In genomic region chr4:109406337-109406931, GRCh38 we compare ENCODE assay signal across 8 cellular contexts. TPM values are rescaled to one million over a fixed set of nuclear protein-coding genes. Genes with fewer than 3 reads are reported as not detected.
DNase-seq lines count a peak whose midpoint lies in the region; ATAC-seq, FAIRE-seq and TF ChIP-seq lines count a peak whose summit lies in the region.

No MANE protein-coding gene starts in this region.

- no peak overlapping the region for H3K9ac ChIP-seq in endothelial cell of umbilical vein (replicated peaks; ENCODE audit: extremely low read depth, insufficient read depth, low read length)

- no peak overlapping the region for H3K27ac ChIP-seq in endothelial cell of umbilical vein (ENCODE audit: insufficient read depth, low read depth, low read length)

- H3K4me3 ChIP-seq in endothelial cell of umbilical vein (replicated peaks in 1 of 3; ENCODE audit: insufficient read depth in 1 of 3, low read depth in 1 of 3, low read length in 3 of 3): no peak overlapping the region

- no peaks in the 10 kb centered on the region for H3K27me3 ChIP-seq in endothelial cell of umbilical vein (ENCODE audit: control insufficient read depth in 2 of 2, insufficient read depth in 2 of 2, low read length in 2 of 2)

- TF ChIP-seq POLR2A in endothelial cell of umbilical vein (IDR thresholded peaks at IDR 0.05; ENCODE audit: low read depth, low read length): no peak

- BruUV-seq in endothelial cell of umbilical vein (replicated peaks; lab: Mats Ljungman, UMichigan): no TSS peak

- ATAC-seq in activated T-cell treated with anti-CD3 and anti-CD28 coated beads, Interleukin-2, amount 50 U/mL, for 72 hours (replicated peaks in 1 of 2): peak; percentile 53 to 57
- ATAC-seq in GM21381 (IDR thresholded peaks at IDR 0.05; ENCODE audit: unreplicated experiment): peak; percentile 82

- dilution Hi-C loops in endothelial cell of umbilical vein (cut with MboI; ENCODE audit: extremely low pct_ligation_motif_present, low sequenced_read_pairs): no loop called here

- H3K36me3 Mint-ChIP-seq in activated T-cell treated with anti-CD3 and anti-CD28 coated beads, Interleukin-2, amount 50 U/mL, for 72 hours (ENCODE audit: insufficient read depth in 2 of 2): no peaks in the 10 kb centered on the region

- CTCF ChIA-PET in endothelial cell of umbilical vein (lab: Charles Lee): interaction anchor here (0.6 to 2.0 kb wide), 55 partner anchors 9 to 1388 kb away, joined by 3 to 30 read pairs (median 4); partner anchors contain the start of gene COL25A1

- POLR2A ChIA-PET in endothelial cell of umbilical vein (lab: Charles Lee): interaction anchor here (0.7 kb wide), 1 partner anchor 623 kb away, joined by 3 read pairs; no protein-coding TSS in a partner anchor

- no peaks in the 10 kb centered on the region for H4K20me1 ChIP-seq in endothelial cell of umbilical vein (replicated peaks; ENCODE audit: control insufficient read depth, extremely low read depth, insufficient read depth, low read length)

- DNase-seq in activated T-cell treated with anti-CD3 and anti-CD28 coated beads, Interleukin-2, amount 50 U/mL, for 72 hours: peak; percentile 23 to 25
- no peak for DNase-seq in activated T-cell treated with anti-CD3 and anti-CD28 coated beads, Interleukin-2, amount 50 U/mL, for 48 hours
- peak; percentile 30 for DNase-seq in HS-27A (ENCODE audit: low read depth)
- peak; percentile 58 for DNase-seq in RPMI8226
- peak; percentile 75 for DNase-seq in endothelial cell of umbilical vein (ENCODE audit: low read depth, low spot score)
- peak; percentile 20 for DNase-seq in mucosa of gallbladder (ENCODE audit: low spot score)
- DNase-seq in GM19240 (ENCODE audit: insufficient read length, low spot score): no peak

- no peaks in the 10 kb centered on the region for H3K4me1 ChIP-seq in endothelial cell of umbilical vein (ENCODE audit: control insufficient read depth, extremely low read depth, insufficient read depth, low read length)

- intact Hi-C loops in endothelial cell of umbilical vein (cut with micrococcal nuclease): loop anchor here (1.0 to 10.0 kb wide), 5 partner anchors 104 to 723 kb away; partner anchors contain the start of gene COL25A1

- peak; percentile 51 to 53 for TF ChIP-seq CTCF in endothelial cell of umbilical vein (IDR thresholded peaks at IDR 0.05; ENCODE audit: extremely low read depth in 1 of 2, insufficient read depth in 1 of 2, low read depth in 1 of 2, low read length in 2 of 2)

- FAIRE-seq in endothelial cell of umbilical vein (lab: Jason Lieb, UNC): peak; percentile 18

- no peaks in the 10 kb centered on the region for H3K9me1 ChIP-seq in endothelial cell of umbilical vein (replicated peaks; ENCODE audit: control insufficient read depth, extremely low read depth, insufficient read depth, low read length)

- H3K9me3 ChIP-seq in endothelial cell of umbilical vein (replicated peaks; ENCODE audit: control insufficient read depth, insufficient read depth, low read length): no peaks in the 10 kb centered on the region

- H3K36me3 ChIP-seq in endothelial cell of umbilical vein (ENCODE audit: control insufficient read depth in 2 of 2, extremely low read depth in 1 of 2, insufficient read depth in 2 of 2, low read length in 2 of 2): no peaks in the 10 kb centered on the region

- H3K9me3 Mint-ChIP-seq in activated T-cell treated with anti-CD3 and anti-CD28 coated beads, Interleukin-2, amount 50 U/mL, for 72 hours: no peaks in the 10 kb centered on the region

- H3K79me2 ChIP-seq in endothelial cell of umbilical vein (ENCODE audit: control insufficient read depth, insufficient read depth, low read length): no peaks in the 10 kb centered on the region

- no peaks in the 10 kb centered on the region for H3K4me1 Mint-ChIP-seq in activated T-cell treated with anti-CD3 and anti-CD28 coated beads, Interleukin-2, amount 50 U/mL, for 72 hours (ENCODE audit: low read depth)

- no peak overlapping the region for H3K27ac Mint-ChIP-seq in activated T-cell treated with anti-CD3 and anti-CD28 coated beads, Interleukin-2, amount 50 U/mL, for 72 hours

- H2AFZ ChIP-seq in endothelial cell of umbilical vein (ENCODE audit: low read depth, low read length): no peak overlapping the region

- H3K4me3 Mint-ChIP-seq in activated T-cell treated with anti-CD3 and anti-CD28 coated beads, Interleukin-2, amount 50 U/mL, for 72 hours: no peak overlapping the region

- H3K4me2 ChIP-seq in endothelial cell of umbilical vein (ENCODE audit: insufficient read depth, low read length): no peak overlapping the region

- H3K27me3 Mint-ChIP-seq in activated T-cell treated with anti-CD3 and anti-CD28 coated beads, Interleukin-2, amount 50 U/mL, for 72 hours (ENCODE audit: low read depth): peaks cover 6% of the 10 kb centered on the region

TF ChIP-seq in endothelial cell of umbilical vein, 7 proteins besides CTCF, POLR2A, EP300 and RAD21:
- TF ChIP-seq POLR2AphosphoS5 (IDR thresholded peaks at IDR 0.05; ENCODE audit: insufficient read depth, low read depth, low read length) (no peak), GATA2 (IDR thresholded peaks at IDR 0.05; ENCODE audit: insufficient read depth, insufficient read length, low read depth, low read length) (no peak), FOS (IDR thresholded peaks at IDR 0.05; ENCODE audit: borderline replicate concordance, insufficient read depth, low read length) (no peak), MYC (IDR thresholded peaks at IDR 0.05; ENCODE audit: low read depth, low read length) (no peak), MAX (IDR thresholded peaks at IDR 0.05; ENCODE audit: insufficient read depth, insufficient read length) (no peak), EZH2 (IDR thresholded peaks at IDR 0.05; ENCODE audit: borderline replicate concordance, low read depth, low read length, severe bottlenecking) (no peak), JUN (IDR thresholded peaks at IDR 0.05; ENCODE audit: borderline replicate concordance, insufficient read depth, insufficient read length, low read depth) (no peak)

RNA-seq across cellular contexts. Expression of gene SEC24B, which starts 27.2 kb away (rescaled TPM):
- 10 to 100 TPM; 25.0 to 25.8 TPM for total RNA-seq in activated T-cell treated with anti-CD3 and anti-CD28 coated beads, Interleukin-2, amount 50 U/mL, for 72 hours
- total RNA-seq in endothelial cell of umbilical vein (34.6 and 35.9 TPM in 2 replicates), mucosa of gallbladder (32.8 TPM)
- polyA plus RNA-seq in endothelial cell of umbilical vein: 46.2 and 49.3 TPM in 2 replicates
- polyA plus RNA-seq in endothelial cell of umbilical vein (2011; cell fraction: cytosol; rRNA removed): 30.6 and 30.9 TPM in 2 replicates
- 72.3 and 78.7 TPM in 2 replicates for polyA plus RNA-seq in endothelial cell of umbilical vein (2011; cell fraction: nucleus; rRNA removed)
- polyA plus RNA-seq in endothelial cell of umbilical vein (2012): 21.6 and 27.4 TPM in 2 replicates
- polyA minus RNA-seq in endothelial cell of umbilical vein: 139 and 140 TPM in 2 replicates
- polyA minus RNA-seq in endothelial cell of umbilical vein (2011; cell fraction: cytosol; rRNA and poly(A)+ RNA removed): 16.3 TPM
- polyA minus RNA-seq in endothelial cell of umbilical vein (2011; cell fraction: nucleus; rRNA and poly(A)+ RNA removed): 105 and 163 TPM in 2 replicates

Comparison
In these comparisons a context has a peak if more than half of its experiments do, and no peak if none do; other contexts are left out.
1. DNase-seq: peak in activated T-cell treated with anti-CD3 and anti-CD28 coated beads, Interleukin-2, amount 50 U/mL, for 72 hours (2 of 2), HS-27A (single experiment), RPMI8226 (single experiment), endothelial cell of umbilical vein (single experiment) and mucosa of gallbladder (single experiment); none in activated T-cell treated with anti-CD3 and anti-CD28 coated beads, Interleukin-2, amount 50 U/mL, for 48 hours (0 of 2) and GM19240 (single experiment).